Comparison of ENCODE assay signal across 8 cellular contexts in genomic region chr10:110336111-110336721, GRCh38. TPM values are rescaled to one million over a fixed set of nuclear protein-coding genes. Genes with fewer than 3 reads are reported as not detected.
DNase-seq lines count a peak whose midpoint lies in the region; ATAC-seq and TF ChIP-seq lines count a peak whose summit lies in the region.

No MANE protein-coding gene starts in this region.

- intact Hi-C loops in natural killer cell (cut with micrococcal nuclease) (no loop called here), aorta (cut with DNase I) (no loop called here)

- H3K27ac Mint-ChIP-seq in natural killer cell treated with Interleukin-12 subunit alpha and Interleukin-12 subunit beta and Interleukin-15 and Interleukin-18, amount 100 ng/mL, for 72 hours, result peak overlapping the region; percentile 74 to 80
- H3K27ac Mint-ChIP-seq in natural killer cell, result no peak overlapping the region
- H3K27ac Mint-ChIP-seq in stimulated activated memory B cell treated with anti-CD40 and anti-IgM and Interleukin-4, amounts not matched to agents 10 μg/mL and 1 μg/mL and 100 μg/mL, for 72 hours, result no peak overlapping the region

- H3K27me3 ChIP-seq in adipocyte (replicated peaks; ENCODE audit: control insufficient read depth, insufficient read depth, low read length) (no peaks in the 10 kb centered on the region), iPS-20b (ENCODE audit: insufficient read depth, low read length) (no peaks in the 10 kb centered on the region), aorta (ENCODE audit: control insufficient read depth in 1 of 2, insufficient read depth in 2 of 2, low read length in 1 of 2) (no peaks in the 10 kb centered on the region)

- TF ChIP-seq CTCF in natural killer cell (IDR thresholded peaks at IDR 0.05), result no peak

- peaks cover 0 to 4% of the 10 kb centered on the region in 2 donors for H3K27me3 Mint-ChIP-seq in natural killer cell treated with Interleukin-12 subunit alpha and Interleukin-12 subunit beta and Interleukin-15 and Interleukin-18, amount 100 ng/mL, for 72 hours
- peaks cover 0 to 10% of the 10 kb centered on the region in 2 donors for H3K27me3 Mint-ChIP-seq in natural killer cell (ENCODE audit: low read depth in 2 of 2)
- H3K27me3 Mint-ChIP-seq in stimulated activated memory B cell treated with anti-CD40 and anti-IgM and Interleukin-4, amounts not matched to agents 10 μg/mL and 1 μg/mL and 100 μg/mL, for 72 hours, result peaks cover 9% of the 10 kb centered on the region

- no peaks in the 10 kb centered on the region for H3K9me3 Mint-ChIP-seq in natural killer cell treated with Interleukin-12 subunit alpha and Interleukin-12 subunit beta and Interleukin-15 and Interleukin-18, amount 100 ng/mL, for 72 hours
- H3K9me3 Mint-ChIP-seq in natural killer cell, result no peaks in the 10 kb centered on the region
- H3K9me3 Mint-ChIP-seq in stimulated activated memory B cell treated with anti-CD40 and anti-IgM and Interleukin-4, amounts not matched to agents 10 μg/mL and 1 μg/mL and 100 μg/mL, for 72 hours, result no peaks in the 10 kb centered on the region

- WGBS in aorta, 2 donors, result 37 to 45% methylated on average over 10 of the region's 10 CpGs

- peak overlapping the region; percentile 61 for H3K4me3 Mint-ChIP-seq in natural killer cell treated with Interleukin-12 subunit alpha and Interleukin-12 subunit beta and Interleukin-15 and Interleukin-18, amount 100 ng/mL, for 72 hours
- no peak overlapping the region for H3K4me3 Mint-ChIP-seq in natural killer cell
- no peak overlapping the region for H3K4me3 Mint-ChIP-seq in stimulated activated memory B cell treated with anti-CD40 and anti-IgM and Interleukin-4, amounts not matched to agents 10 μg/mL and 1 μg/mL and 100 μg/mL, for 72 hours

- H3K36me3 ChIP-seq in adipocyte (ENCODE audit: control insufficient read depth, insufficient read depth, low read length, severe bottlenecking) (no peaks in the 10 kb centered on the region), iPS-20b (ENCODE audit: insufficient read depth, low read depth, low read length) (no peaks in the 10 kb centered on the region), aorta (ENCODE audit: control insufficient read depth in 1 of 2, insufficient read depth in 2 of 2, low read length in 1 of 2) (no peaks in the 10 kb centered on the region)

- peak overlapping the region; percentile 33 for H3K4me3 ChIP-seq in adipocyte (ENCODE audit: low read length)
- H3K4me3 ChIP-seq in iPS-20b (ENCODE audit: low read length), result peak overlapping the region; percentile 30; the same call in 1 of the 2 replicates
- no peak overlapping the region for H3K4me3 ChIP-seq in aorta (ENCODE audit: low read length in 2 of 2)

- no peaks in the 10 kb centered on the region for H3K36me3 Mint-ChIP-seq in natural killer cell treated with Interleukin-12 subunit alpha and Interleukin-12 subunit beta and Interleukin-15 and Interleukin-18, amount 100 ng/mL, for 72 hours
- no peaks in the 10 kb centered on the region for H3K36me3 Mint-ChIP-seq in natural killer cell
- H3K36me3 Mint-ChIP-seq in stimulated activated memory B cell treated with anti-CD40 and anti-IgM and Interleukin-4, amounts not matched to agents 10 μg/mL and 1 μg/mL and 100 μg/mL, for 72 hours, result no peaks in the 10 kb centered on the region

- ATAC-seq in natural killer cell treated with Interleukin-12 subunit alpha and Interleukin-12 subunit beta and Interleukin-15 and Interleukin-18, amount 100 ng/mL, for 72 hours, result no peak
- no peak for ATAC-seq in natural killer cell
- ATAC-seq in aorta (ENCODE audit: low FRiP score), result peak; percentile 41
- no peak for ATAC-seq in GM21717 (IDR thresholded peaks at IDR 0.05; ENCODE audit: unreplicated experiment)
- ATAC-seq in stimulated activated memory B cell treated with anti-CD40 and anti-IgM and Interleukin-4, amounts not matched to agents 10 μg/mL and 1 μg/mL and 100 μg/mL, for 72 hours, result no peak

- H3K9ac ChIP-seq in adipocyte (ENCODE audit: low read length) (peak overlapping the region; percentile 32), iPS-20b (ENCODE audit: low read depth, low read length) (peak overlapping the region; percentile 42; the same call in 1 of the 2 replicates)

- H3K27ac ChIP-seq in iPS-20b (ENCODE audit: low read length) (no peak overlapping the region), aorta (ENCODE audit: low read depth in 1 of 2, low read length in 2 of 2) (no peak overlapping the region)

- H3K4me1 ChIP-seq in adipocyte (ENCODE audit: control insufficient read depth, insufficient read depth, low read length) (peaks cover 38% of the 10 kb centered on the region), iPS-20b (ENCODE audit: insufficient read depth, low read length) (peaks cover 17% of the 10 kb centered on the region), aorta (ENCODE audit: control insufficient read depth in 1 of 2, insufficient read depth in 2 of 2, low read length in 2 of 2) (no peaks in the 10 kb centered on the region)

- DNase-seq in natural killer cell treated with Interleukin-12 subunit alpha and Interleukin-12 subunit beta and Interleukin-15 and Interleukin-18, amount 100 ng/mL, for 72 hours (ENCODE audit: low spot score), result no peak
- no peak for DNase-seq in natural killer cell
- DNase-seq in adipocyte (ENCODE audit: low read depth), result peak; percentile 98
- no peak for DNase-seq in aorta
- DNase-seq in activated gamma-delta T cell treated with Interleukin-2 at 50 U/mL for 16 hours, result no peak

- H3K9me3 ChIP-seq in adipocyte (ENCODE audit: control insufficient read depth, low read length) (no peaks in the 10 kb centered on the region), iPS-20b (ENCODE audit: insufficient read depth, low read depth, low read length) (peaks cover under 1% of the 10 kb centered on the region), aorta (ENCODE audit: control insufficient read depth, low read length) (peaks cover 4% of the 10 kb centered on the region)

- H3K4me1 Mint-ChIP-seq in natural killer cell treated with Interleukin-12 subunit alpha and Interleukin-12 subunit beta and Interleukin-15 and Interleukin-18, amount 100 ng/mL, for 72 hours (ENCODE audit: low read depth in 2 of 2), result peaks cover 21 to 31% of the 10 kb centered on the region in 2 donors
- H3K4me1 Mint-ChIP-seq in natural killer cell, result peaks cover 6 to 10% of the 10 kb centered on the region in 2 donors
- peaks cover 7% of the 10 kb centered on the region for H3K4me1 Mint-ChIP-seq in stimulated activated memory B cell treated with anti-CD40 and anti-IgM and Interleukin-4, amounts not matched to agents 10 μg/mL and 1 μg/mL and 100 μg/mL, for 72 hours

RNA-seq across cellular contexts. Expression of gene SMNDC1, which starts 31.5 kb away (rescaled TPM):
- total RNA-seq in natural killer cell treated with Interleukin-12 subunit alpha and Interleukin-12 subunit beta and Interleukin-15 and Interleukin-18, amount 100 ng/mL, for 72 hours, result 10 to 100 TPM; 39.7 to 41.8 TPM
- total RNA-seq in natural killer cell (10 to 100 TPM; 53.3 to 56.3 (median 55.3) TPM), aorta (10 to 100 TPM; 31.9 to 34.2 TPM)
- 10 to 100 TPM; 18.2 to 19.0 TPM for polyA plus RNA-seq in aorta

Comparison
In these comparisons a context has a peak if more than half of its experiments do, and no peak if none do; other contexts are left out.
1. H3K27ac Mint-ChIP-seq: peak in natural killer cell treated with Interleukin-12 subunit alpha and Interleukin-12 subunit beta and Interleukin-15 and Interleukin-18, amount 100 ng/mL, for 72 hours (2 of 2); none in natural killer cell (0 of 2) and stimulated activated memory B cell treated with anti-CD40 and anti-IgM and Interleukin-4, amounts not matched to agents 10 μg/mL and 1 μg/mL and 100 μg/mL, for 72 hours (single experiment).
2. H3K4me3 ChIP-seq: peak in adipocyte (single experiment) and iPS-20b (single experiment); none in aorta (0 of 2).